In genomic region chr16:57279780-57280638, GRCh38 we compare ENCODE assay signal across 1 cellular context.
TF ChIP-seq lines count a peak whose summit lies in the region.

No MANE protein-coding gene starts in this region.

TF ChIP-seq in HCT116, 20 proteins besides CTCF, POLR2A, EP300 and RAD21 (continued from another document):
- no peak for TF ChIP-seq ZBTB33 (IDR thresholded peaks at IDR 0.05; ENCODE audit: extremely low read depth, insufficient replicate concordance, low read length)
- no peak for TF ChIP-seq EZH2phosphoT487 (IDR thresholded peaks at IDR 0.05; ENCODE audit: borderline replicate concordance)
